8 cellular contexts compared by ENCODE assay signal in the genomic region with DNA sequence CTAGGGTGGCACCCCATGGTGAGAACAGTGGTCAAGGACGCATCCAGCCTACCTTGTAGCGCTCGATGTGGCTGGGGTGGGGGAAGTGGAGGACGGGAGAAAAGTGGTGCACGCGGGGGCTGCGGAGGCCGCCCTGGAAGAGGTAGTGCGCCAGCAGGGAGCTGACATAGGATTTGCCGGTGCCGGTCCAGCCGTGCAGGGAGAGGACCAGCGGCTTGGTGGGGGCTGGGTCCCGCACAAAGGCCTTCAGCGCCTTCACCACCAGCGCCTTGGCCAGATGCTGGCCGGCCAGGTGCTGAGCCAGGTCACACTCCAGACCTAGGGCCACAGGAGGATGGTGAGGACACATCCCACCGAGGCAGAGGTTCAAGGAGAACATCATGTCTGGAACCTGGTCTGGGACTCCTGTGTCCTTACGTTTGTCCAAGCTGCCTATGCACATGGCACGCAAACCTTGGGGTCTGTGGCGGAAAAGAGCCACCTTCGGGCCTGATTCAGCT. TPM values are rescaled to one million over a fixed set of nuclear protein-coding genes. Genes with fewer than 3 reads are reported as not detected.
DNase-seq lines count a peak whose midpoint lies in the region; ATAC-seq and TF ChIP-seq lines count a peak whose summit lies in the region.

No MANE protein-coding gene starts in this region.

- ATAC-seq in GM21515 (IDR thresholded peaks at IDR 0.05; ENCODE audit: unreplicated experiment): no peak

- H3K9me3 ChIP-seq in WERI-Rb-1 (ENCODE audit: severe bottlenecking): no peaks in the 10 kb centered on the region

- no peaks in the 10 kb centered on the region for H3K36me3 ChIP-seq in H7 (replicated peaks; ENCODE audit: control insufficient read depth, insufficient read depth, low read length)
- peaks cover 7% of the 10 kb centered on the region for H3K36me3 ChIP-seq in WERI-Rb-1

- H3K4me3 ChIP-seq in H7 (ENCODE audit: insufficient read depth, low read depth, low read length) (0 out of 2 replicates have a peak overlapping the region, but pooled peaks have one; percentile 65), WERI-Rb-1 (ENCODE audit: low read depth, low read length) (peak overlapping the region; percentile 69), foreskin fibroblast (ENCODE audit: low read depth in 1 of 2, low read length in 2 of 2) (peak overlapping the region; percentile 73 to 78), skeletal muscle cell (ENCODE audit: low read depth, low read length) (peak overlapping the region; percentile 67)

- DNase-seq in H7: no peak
- peak; percentile 30 for DNase-seq in WERI-Rb-1
- no peak for DNase-seq in foreskin fibroblast
- no peak for DNase-seq in skeletal muscle cell (ENCODE audit: low read depth)
- no peak for DNase-seq in HT-29 (ENCODE audit: low spot score)
- no peak for DNase-seq in iPS-NIHi7 (ENCODE audit: extremely low spot score)
- DNase-seq in cerebellar cortex (ENCODE audit: low spot score): no peak

- TF ChIP-seq CTCF in WERI-Rb-1 (IDR thresholded peaks at IDR 0.05; ENCODE audit: low read depth, low read length) (no peak), foreskin fibroblast (IDR thresholded peaks at IDR 0.05; ENCODE audit: low read depth, low read length) (no peak)

- H3K27me3 ChIP-seq in H7 (ENCODE audit: control insufficient read depth, insufficient read depth, low read length) (no peaks in the 10 kb centered on the region; the same call in 1 of the 2 replicates), WERI-Rb-1 (ENCODE audit: insufficient read depth, low read depth, severe bottlenecking) (no peaks in the 10 kb centered on the region)

- H3K27ac ChIP-seq in WERI-Rb-1: peak overlapping the region; percentile 97

RNA-seq across cellular contexts. Expression of a gene that starts 0.8 kb away (rescaled TPM):
- total RNA-seq in H7 (2014; rRNA removed; shearing (Covaris generic)): 13.7 and 19.3 TPM in 2 replicates
- total RNA-seq in HT-29 (2014; rRNA removed; shearing (Covaris generic)): 14.3 and 18.9 TPM in 2 replicates

RNA-seq across cellular contexts. Expression of a gene that starts 18.4 kb away (rescaled TPM):
- total RNA-seq in H7 (2014; rRNA removed; shearing (Covaris generic)): 0.11 TPM in 1 of 2 replicates, not detected in the other
- total RNA-seq in HT-29 (2014; rRNA removed; shearing (Covaris generic)): not detected in 2 replicates

RNA-seq across cellular contexts. Expression of a gene that starts 18.8 kb away (rescaled TPM):
- 14.3 and 21.2 TPM in 2 replicates for total RNA-seq in H7 (2014; rRNA removed; shearing (Covaris generic))
- 45.5 and 49.6 TPM in 2 replicates for total RNA-seq in HT-29 (2014; rRNA removed; shearing (Covaris generic))

RNA-seq across cellular contexts. Expression of a gene that starts 27.5 kb away (rescaled TPM):
- total RNA-seq in H7 (2014; rRNA removed; shearing (Covaris generic)): not detected in 2 replicates
- 0.26 and 0.28 TPM in 2 replicates for total RNA-seq in HT-29 (2014; rRNA removed; shearing (Covaris generic))

RNA-seq across cellular contexts. Expression of a gene that starts 44.2 kb away (rescaled TPM):
- 0.26 and 0.42 TPM in 2 replicates for total RNA-seq in H7 (2014; rRNA removed; shearing (Covaris generic))
- not detected in 2 replicates for total RNA-seq in HT-29 (2014; rRNA removed; shearing (Covaris generic))
